Comparison of ENCODE assay signal across 14 cellular contexts in the genomic region with DNA sequence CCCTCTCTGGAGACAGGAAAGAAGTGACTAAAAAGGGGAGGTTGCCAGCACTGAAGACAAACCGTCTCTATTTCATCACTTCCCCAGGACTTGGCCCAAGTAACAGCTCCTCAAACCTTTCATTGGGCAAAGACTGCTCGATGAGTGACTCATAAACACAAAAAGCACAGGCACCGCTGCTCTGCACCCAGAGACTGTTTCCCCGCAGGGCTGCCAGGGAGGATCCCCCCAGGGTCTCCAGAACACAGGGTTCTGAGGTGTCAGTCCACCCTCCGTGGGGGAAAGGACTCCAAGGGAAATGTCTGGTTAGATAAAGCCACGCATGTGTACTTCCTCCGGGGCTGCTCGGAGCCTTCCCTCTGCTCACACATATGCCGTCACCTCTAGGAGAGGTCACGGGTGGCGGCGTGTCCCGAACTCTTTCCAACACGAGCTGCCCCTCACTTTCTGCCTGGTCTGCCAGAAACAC. TPM values are rescaled to one million over a fixed set of nuclear protein-coding genes. Genes with fewer than 3 reads are reported as not detected.
DNase-seq lines count a peak whose midpoint lies in the region; ATAC-seq and TF ChIP-seq lines count a peak whose summit lies in the region.
"Had no signal": no experiment of that assay in that cellular context is flagged by ENCODE, and none has a peak within 500 bp of the region (broad histone marks: within the 10 kb centered on the region; RNA-seq: fewer than 3 reads in every experiment).

No MANE protein-coding gene starts in this region.

- ATAC-seq in GM19397 (IDR thresholded peaks at IDR 0.05; ENCODE audit: unreplicated experiment) = no peak
- ATAC-seq: gastroesophageal sphincter had no signal

- DNase-seq in GM23248 (peak; percentile 91), NOMO-1 treated with DMSO at 0.1 percent for 48 hours (lab: John Stamatoyannopoulos, UW; ENCODE audit: unreplicated experiment) (peak; percentile 79), fibroblast of mammary gland (ENCODE audit: low read depth) (peak; percentile 81), suprapubic skin (ENCODE audit: low spot score in 2 of 2) (peak; percentile 39 to 75), testis (no peak), NCI-H187 (lab: John Stamatoyannopoulos, UW) (no peak)
- DNase-seq: activated CD4-positive, alpha-beta T cell treated with anti-CD3 and anti-CD28 coated beads, Interleukin-2, amount 50 U/mL, for 4 hours; activated effector memory CD4-positive, alpha-beta T cell treated with Interleukin-2 at 50 U/mL for 16 hours; Calu3; islet precursor cell; PC-9 had no signal

- no peaks in the 10 kb centered on the region for H3K9me2 ChIP-seq in GM23248 (ENCODE audit: insufficient read depth)

- peaks cover 11% of the 10 kb centered on the region; the same call in 1 of the 2 replicates for H3F3A ChIP-seq in GM23248 (ENCODE audit: insufficient read depth)

- H3K4me2 ChIP-seq in GM23248 (ENCODE audit: unreplicated experiment) = peak overlapping the region; percentile 57
- H3K4me2 ChIP-seq: PC-9 had no signal

- H3K36me3 ChIP-seq in GM23248 (ENCODE audit: low read depth) (no peaks in the 10 kb centered on the region), suprapubic skin (no peaks in the 10 kb centered on the region), testis (ENCODE audit: low read depth, missing control alignments) (no peaks in the 10 kb centered on the region)
- H3K36me3 ChIP-seq: gastroesophageal sphincter, right atrium auricular region had no signal

- TF ChIP-seq POLR2A in suprapubic skin (IDR thresholded peaks at IDR 0.05) = no peak
- TF ChIP-seq POLR2A in testis (IDR thresholded peaks at IDR 0.05) = no peak

- no peak overlapping the region for H3K9ac ChIP-seq in GM23248

- H3K4me3 ChIP-seq in GM23248 = 0 out of 2 replicates have a peak overlapping the region, but pooled peaks have one; percentile 12
- no peak overlapping the region for H3K4me3 ChIP-seq in fibroblast of mammary gland (ENCODE audit: control insufficient read depth, low read depth, low read length)
- no peak overlapping the region for H3K4me3 ChIP-seq in suprapubic skin
- H3K4me3 ChIP-seq in testis = no peak overlapping the region
- H3K4me3 ChIP-seq: gastroesophageal sphincter, PC-9, right atrium auricular region had no signal

- no peaks in the 10 kb centered on the region for H3K79me2 ChIP-seq in GM23248 (ENCODE audit: insufficient read depth)

- H3K9me3 ChIP-seq in GM23248 (ENCODE audit: low read depth) (no peaks in the 10 kb centered on the region), suprapubic skin (no peaks in the 10 kb centered on the region), testis (no peaks in the 10 kb centered on the region)
- H3K9me3 ChIP-seq: gastroesophageal sphincter, right atrium auricular region had no signal

- TF ChIP-seq EP300 in suprapubic skin (IDR thresholded peaks at IDR 0.05) = no peak

- H3K4me1 ChIP-seq in GM23248 (ENCODE audit: insufficient read depth) (no peaks in the 10 kb centered on the region), suprapubic skin (no peaks in the 10 kb centered on the region), testis (peaks cover 8% of the 10 kb centered on the region)
- H3K4me1 ChIP-seq: gastroesophageal sphincter, right atrium auricular region had no signal

- WGBS in GM23248 (ENCODE audit: low coverage in 1 of 2, low lambda C conversion rate in 2 of 2, missing lambda C conversion rate in 2 of 2), 2 experiments = 9 to 12% methylated on average over 12 to 14 of the region's 14 CpGs
- 47% methylated on average over 9 of the region's 14 CpGs for WGBS in suprapubic skin
- WGBS in testis, 2 donors = 44 to 59% methylated on average over 14 of the region's 14 CpGs

- no peak for TF ChIP-seq CTCF in fibroblast of mammary gland (conservative IDR thresholded peaks at IDR 0.05; ENCODE audit: control insufficient read depth, insufficient read depth, low read depth, low read length)
- TF ChIP-seq CTCF in suprapubic skin (IDR thresholded peaks at IDR 0.05) = no peak
- no peak for TF ChIP-seq CTCF in testis (IDR thresholded peaks at IDR 0.05)

- intact Hi-C loops in testis (cut with DNase I; ENCODE audit: low total_unique reads) = no loop called here

- H2AFZ ChIP-seq in GM23248 = no peak overlapping the region; the same call in 1 of the 2 replicates
- H2AFZ ChIP-seq: PC-9 had no signal

- H3K27me3 ChIP-seq in GM23248 (replicated peaks; ENCODE audit: insufficient read depth) (peaks cover 9% of the 10 kb centered on the region; the same call in 1 of the 2 replicates), suprapubic skin (peaks cover 79% of the 10 kb centered on the region), testis (no peaks in the 10 kb centered on the region)
- H3K27me3 ChIP-seq: right atrium auricular region had no signal

- no peaks in the 10 kb centered on the region for H4K20me1 ChIP-seq in GM23248 (ENCODE audit: insufficient read depth)

- in situ Hi-C loops in GM23248 (cut with MboI) = loop anchor here (10.0 kb wide), 1 partner anchor 433 kb away; no protein-coding TSS in a partner anchor

- H3K27ac ChIP-seq in GM23248 (no peak overlapping the region), suprapubic skin (no peak overlapping the region), testis (no peak overlapping the region)
- H3K27ac ChIP-seq: gastroesophageal sphincter, PC-9, right atrium auricular region had no signal

RNA-seq across cellular contexts. Expression of a gene that starts 59.9 kb away (rescaled TPM):
- 40.3 and 45.3 TPM in 2 replicates for total RNA-seq in GM23248 (2014; rRNA removed; shearing (Covaris generic))
- polyA plus RNA-seq in GM23248 (2016; fragmentation: Nextera tagmentation; extraction: Ambion mirVana) (30.7 and 34.4 TPM in 2 replicates), testis (ENCODE audit: insufficient read depth, low read depth, low replicate concordance) (52.7 TPM)
- total RNA-seq in suprapubic skin (100 to 1,000 TPM in 2 of 4 donors, 10 to 100 TPM in 2; 32.0 to 130 (median 95.3) TPM), testis (100 to 1,000 TPM in 1 of 2 donors, 10 to 100 TPM in 1; 89.7 to 118 TPM)

Comparison
In these comparisons a context has a peak if more than half of its experiments do, and no peak if none do; other contexts are left out.
1. DNase-seq: peak in GM23248 (single experiment), NOMO-1 treated with DMSO at 0.1 percent for 48 hours (single experiment), fibroblast of mammary gland (single experiment) and suprapubic skin (2 of 2); none in testis (single experiment) and NCI-H187 (0 of 2).